ENCODE assay signal across 1 cellular context in the genomic region with DNA sequence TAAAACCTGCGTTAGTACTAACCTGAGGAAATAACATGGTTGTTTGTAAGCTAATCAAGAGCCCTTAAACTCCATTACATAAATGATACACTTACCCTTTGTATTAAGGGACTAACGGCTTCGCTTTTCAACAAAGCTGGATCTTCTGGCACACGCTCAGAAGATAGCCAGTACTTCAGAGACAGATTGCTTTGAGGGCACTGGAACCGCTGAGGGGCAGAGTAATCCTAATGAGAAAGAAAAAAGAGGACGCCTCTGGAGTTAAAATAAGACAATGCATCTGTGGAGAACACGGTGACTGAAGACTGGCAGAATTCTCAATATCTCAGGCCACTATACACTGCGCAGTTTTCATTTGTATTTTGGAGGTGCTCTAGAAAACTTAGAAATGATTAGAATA.
TF ChIP-seq lines count a peak whose summit lies in the region.

No MANE protein-coding gene starts in this region.

TF ChIP-seq in HepG2, 621 proteins besides CTCF, POLR2A, EP300 and RAD21 (continued from another document):
- TF ChIP-seq ZNF296 (CRISPR knock-in tag; conservative IDR thresholded peaks at IDR 0.05) (no peak), HNRNPUL1 (IDR thresholded peaks at IDR 0.05; ENCODE audit: low read depth, low read length) (no peak), STAG1 (CRISPR knock-in tag; IDR thresholded peaks at IDR 0.05) (no peak), ZBTB21 (CRISPR knock-in tag; IDR thresholded peaks at IDR 0.05) (no peak), STAT5B (CRISPR knock-in tag; IDR thresholded peaks at IDR 0.05) (no peak), ARNTL (CRISPR knock-in tag; IDR thresholded peaks at IDR 0.05) (no peak), ZNF160 (CRISPR knock-in tag; IDR thresholded peaks at IDR 0.05) (no peak), ZNF780A (CRISPR knock-in tag; IDR thresholded peaks at IDR 0.05) (no peak), JUN (CRISPR knock-in tag; IDR thresholded peaks at IDR 0.05) (no peak)
- TF ChIP-seq, protein P1, sequence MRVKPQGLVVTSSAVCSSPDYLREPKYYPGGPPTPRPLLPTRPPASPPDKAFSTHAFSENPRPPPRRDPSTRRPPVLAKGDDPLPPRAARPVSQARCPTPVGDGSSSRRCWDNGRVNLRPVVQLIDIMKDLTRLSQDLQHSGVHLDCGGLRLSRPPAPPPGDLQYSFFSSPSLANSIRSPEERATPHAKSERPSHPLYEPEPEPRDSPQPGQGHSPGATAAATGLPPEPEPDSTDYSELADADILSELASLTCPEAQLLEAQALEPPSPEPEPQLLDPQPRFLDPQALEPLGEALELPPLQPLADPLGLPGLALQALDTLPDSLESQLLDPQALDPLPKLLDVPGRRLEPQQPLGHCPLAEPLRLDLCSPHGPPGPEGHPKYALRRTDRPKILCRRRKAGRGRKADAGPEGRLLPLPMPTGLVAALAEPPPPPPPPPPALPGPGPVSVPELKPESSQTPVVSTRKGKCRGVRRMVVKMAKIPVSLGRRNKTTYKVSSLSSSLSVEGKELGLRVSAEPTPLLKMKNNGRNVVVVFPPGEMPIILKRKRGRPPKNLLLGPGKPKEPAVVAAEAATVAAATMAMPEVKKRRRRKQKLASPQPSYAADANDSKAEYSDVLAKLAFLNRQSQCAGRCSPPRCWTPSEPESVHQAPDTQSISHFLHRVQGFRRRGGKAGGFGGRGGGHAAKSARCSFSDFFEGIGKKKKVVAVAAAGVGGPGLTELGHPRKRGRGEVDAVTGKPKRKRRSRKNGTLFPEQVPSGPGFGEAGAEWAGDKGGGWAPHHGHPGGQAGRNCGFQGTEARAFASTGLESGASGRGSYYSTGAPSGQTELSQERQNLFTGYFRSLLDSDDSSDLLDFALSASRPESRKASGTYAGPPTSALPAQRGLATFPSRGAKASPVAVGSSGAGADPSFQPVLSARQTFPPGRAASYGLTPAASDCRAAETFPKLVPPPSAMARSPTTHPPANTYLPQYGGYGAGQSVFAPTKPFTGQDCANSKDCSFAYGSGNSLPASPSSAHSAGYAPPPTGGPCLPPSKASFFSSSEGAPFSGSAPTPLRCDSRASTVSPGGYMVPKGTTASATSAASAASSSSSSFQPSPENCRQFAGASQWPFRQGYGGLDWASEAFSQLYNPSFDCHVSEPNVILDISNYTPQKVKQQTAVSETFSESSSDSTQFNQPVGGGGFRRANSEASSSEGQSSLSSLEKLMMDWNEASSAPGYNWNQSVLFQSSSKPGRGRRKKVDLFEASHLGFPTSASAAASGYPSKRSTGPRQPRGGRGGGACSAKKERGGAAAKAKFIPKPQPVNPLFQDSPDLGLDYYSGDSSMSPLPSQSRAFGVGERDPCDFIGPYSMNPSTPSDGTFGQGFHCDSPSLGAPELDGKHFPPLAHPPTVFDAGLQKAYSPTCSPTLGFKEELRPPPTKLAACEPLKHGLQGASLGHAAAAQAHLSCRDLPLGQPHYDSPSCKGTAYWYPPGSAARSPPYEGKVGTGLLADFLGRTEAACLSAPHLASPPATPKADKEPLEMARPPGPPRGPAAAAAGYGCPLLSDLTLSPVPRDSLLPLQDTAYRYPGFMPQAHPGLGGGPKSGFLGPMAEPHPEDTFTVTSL (CRISPR knock-in tag; IDR thresholded peaks at IDR 0.05; ENCODE audit: borderline replicate concordance) = no peak
- TF ChIP-seq, protein P2, sequence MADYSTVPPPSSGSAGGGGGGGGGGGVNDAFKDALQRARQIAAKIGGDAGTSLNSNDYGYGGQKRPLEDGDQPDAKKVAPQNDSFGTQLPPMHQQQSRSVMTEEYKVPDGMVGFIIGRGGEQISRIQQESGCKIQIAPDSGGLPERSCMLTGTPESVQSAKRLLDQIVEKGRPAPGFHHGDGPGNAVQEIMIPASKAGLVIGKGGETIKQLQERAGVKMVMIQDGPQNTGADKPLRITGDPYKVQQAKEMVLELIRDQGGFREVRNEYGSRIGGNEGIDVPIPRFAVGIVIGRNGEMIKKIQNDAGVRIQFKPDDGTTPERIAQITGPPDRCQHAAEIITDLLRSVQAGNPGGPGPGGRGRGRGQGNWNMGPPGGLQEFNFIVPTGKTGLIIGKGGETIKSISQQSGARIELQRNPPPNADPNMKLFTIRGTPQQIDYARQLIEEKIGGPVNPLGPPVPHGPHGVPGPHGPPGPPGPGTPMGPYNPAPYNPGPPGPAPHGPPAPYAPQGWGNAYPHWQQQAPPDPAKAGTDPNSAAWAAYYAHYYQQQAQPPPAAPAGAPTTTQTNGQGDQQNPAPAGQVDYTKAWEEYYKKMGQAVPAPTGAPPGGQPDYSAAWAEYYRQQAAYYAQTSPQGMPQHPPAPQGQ (CRISPR knock-in tag; IDR thresholded peaks at IDR 0.05; ENCODE audit: borderline replicate concordance) = no peak
